ENCODE assay signal across 26 cellular contexts in genomic region chr13:37413161-37413560, GRCh38.
"Had no signal": no experiment of that assay in that cellular context is flagged by ENCODE, and none has a peak within 500 bp of the region (broad histone marks: within the 10 kb centered on the region; RNA-seq: fewer than 3 reads in every experiment).

No MANE protein-coding gene starts in this region.

- H3K9me3 Mint-ChIP-seq: stimulated activated naive CD8-positive, alpha-beta T cell treated with anti-CD3 and anti-CD28 coated beads, Interleukin-15, Interleukin-2, amounts not matched to agents 100 ng/mL and 50 ng/mL, for 24 hours; type B pancreatic cell had no signal

- H3K27ac Mint-ChIP-seq: naive thymus-derived CD8-positive, alpha-beta T cell; stimulated activated naive B cell treated with anti-CD40 and anti-IgM and Interleukin-4, amounts not matched to agents 10 μg/mL and 1 μg/mL and 100 μg/mL, for 72 hours; stimulated activated naive CD8-positive, alpha-beta T cell treated with anti-CD3 and anti-CD28 coated beads, Interleukin-15, Interleukin-2, amounts not matched to agents 100 ng/mL and 50 ng/mL, for 24 hours; type B pancreatic cell had no signal

- H3K4me3 ChIP-seq: coronary artery, dorsolateral prefrontal cortex, esophagus muscularis mucosa, gastroesophageal sphincter, heart right ventricle, left lung, pancreas, right lobe of liver, suprapubic skin had no signal

- H3K4me1 Mint-ChIP-seq: central memory CD8-positive, alpha-beta T cell; naive thymus-derived CD8-positive, alpha-beta T cell; stimulated activated naive B cell treated with anti-CD40 and anti-IgM and Interleukin-4, amounts not matched to agents 10 μg/mL and 1 μg/mL and 100 μg/mL, for 72 hours had no signal

- H3K36me3 Mint-ChIP-seq: naive thymus-derived CD8-positive, alpha-beta T cell; stimulated activated naive B cell treated with anti-CD40 and anti-IgM and Interleukin-4, amounts not matched to agents 10 μg/mL and 1 μg/mL and 100 μg/mL, for 72 hours; type B pancreatic cell had no signal

- H3K9me3 ChIP-seq: esophagus muscularis mucosa, gastroesophageal sphincter, heart right ventricle, left lung, pancreas, right lobe of liver, suprapubic skin had no signal

- H3K27me3 Mint-ChIP-seq: central memory CD8-positive, alpha-beta T cell; naive thymus-derived CD8-positive, alpha-beta T cell; stimulated activated naive B cell treated with anti-CD40 and anti-IgM and Interleukin-4, amounts not matched to agents 10 μg/mL and 1 μg/mL and 100 μg/mL, for 72 hours; stimulated activated naive CD8-positive, alpha-beta T cell treated with anti-CD3 and anti-CD28 coated beads, Interleukin-15, Interleukin-2, amounts not matched to agents 100 ng/mL and 50 ng/mL, for 24 hours; type B pancreatic cell had no signal

- H3K4me1 ChIP-seq: esophagus muscularis mucosa, foreskin keratinocyte, gastroesophageal sphincter, heart right ventricle, left lung, pancreas, right lobe of liver, suprapubic skin had no signal

- H3K36me3 ChIP-seq: esophagus muscularis mucosa, gastroesophageal sphincter, heart right ventricle, left lung, pancreas, right lobe of liver, suprapubic skin had no signal

- H3K27me3 ChIP-seq: esophagus muscularis mucosa, foreskin keratinocyte, gastroesophageal sphincter, heart right ventricle, left lung, pancreas, right lobe of liver, suprapubic skin had no signal

- FAIRE-seq: islet of Langerhans, pancreas, small intestine had no signal

- ATAC-seq: foreskin keratinocyte; gastroesophageal sphincter; heart right ventricle; left cardiac atrium; left lung; naive thymus-derived CD8-positive, alpha-beta T cell; pancreas; right lobe of liver; stimulated activated naive B cell treated with anti-CD40 and anti-IgM and Interleukin-4, amounts not matched to agents 10 μg/mL and 1 μg/mL and 100 μg/mL, for 72 hours had no signal

- H3K27ac ChIP-seq: coronary artery, dorsolateral prefrontal cortex, esophagus muscularis mucosa, foreskin keratinocyte, gastroesophageal sphincter, heart right ventricle, left lung, pancreas, right lobe of liver, suprapubic skin had no signal

- H3K4me3 Mint-ChIP-seq: central memory CD8-positive, alpha-beta T cell; naive thymus-derived CD8-positive, alpha-beta T cell; stimulated activated naive B cell treated with anti-CD40 and anti-IgM and Interleukin-4, amounts not matched to agents 10 μg/mL and 1 μg/mL and 100 μg/mL, for 72 hours; stimulated activated naive CD8-positive, alpha-beta T cell treated with anti-CD3 and anti-CD28 coated beads, Interleukin-15, Interleukin-2, amounts not matched to agents 100 ng/mL and 50 ng/mL, for 24 hours; type B pancreatic cell had no signal

- DNase-seq: dorsolateral prefrontal cortex; effector CD4-positive, alpha-beta T cell; foreskin keratinocyte; glutamatergic neuron; heart right ventricle; hippocampal formation; left cardiac atrium; left lung; mammary epithelial cell; mesendoderm; naive thymus-derived CD8-positive, alpha-beta T cell; occipital lobe; pancreas; right lobe of liver; small intestine; stimulated activated CD4-positive, alpha-beta T cell treated with anti-CD3 and anti-CD28 coated beads, Interleukin-15, amount 100 ng/mL, for 24 hours; stimulated activated CD4-positive, alpha-beta T cell treated with anti-CD3 and anti-CD28 coated beads, Interleukin-2, amount 100 ng/mL, for 48 hours; stimulated activated naive B cell treated with anti-CD40 and anti-IgM and Interleukin-4, amounts not matched to agents 10 μg/mL and 1 μg/mL and 100 μg/mL, for 72 hours had no signal
